16 cellular contexts compared by ENCODE assay signal in the genomic region with DNA sequence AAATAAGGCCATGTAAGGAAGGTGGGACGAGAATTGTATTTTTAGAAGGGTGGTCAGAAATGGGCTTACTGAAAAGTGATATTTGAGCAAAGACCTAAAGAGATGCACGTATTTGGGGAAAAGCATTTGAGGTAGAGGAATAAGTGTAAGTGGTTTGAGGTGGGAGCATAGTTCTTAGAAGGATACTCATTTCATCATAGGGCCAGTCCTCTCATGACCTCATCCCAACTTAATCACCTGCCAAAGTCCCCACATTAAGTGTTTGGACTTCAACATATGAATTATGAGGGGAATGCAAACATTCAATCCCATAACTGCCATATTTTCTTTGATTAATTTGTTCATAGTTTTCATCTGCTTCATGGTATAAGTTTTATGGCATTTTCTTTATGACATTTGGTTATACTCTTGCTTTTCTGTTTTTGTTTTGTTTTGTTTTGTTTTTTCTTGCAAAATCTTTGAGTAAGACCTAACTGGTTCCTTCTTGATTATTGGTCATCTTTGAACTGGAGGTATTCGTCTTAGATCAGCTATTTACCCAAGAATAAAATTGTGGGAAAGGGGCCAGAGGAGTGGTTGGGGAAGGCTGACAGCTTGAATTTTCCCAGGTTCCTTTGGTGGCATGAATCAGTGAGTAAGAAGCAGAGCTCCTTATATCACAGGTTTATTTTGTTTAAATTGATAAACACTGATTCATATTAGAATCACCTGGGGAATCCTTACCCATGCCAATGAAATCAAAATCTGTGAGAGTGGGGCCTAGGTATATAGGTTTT. TPM values are rescaled to one million over a fixed set of nuclear protein-coding genes. Genes with fewer than 3 reads are reported as not detected.
A peak's percentile ranks its signal among the peaks of the same experiment; 100 is the strongest.
DNase-seq lines count a peak whose midpoint lies in the region; ATAC-seq, FAIRE-seq and TF ChIP-seq lines count a peak whose summit lies in the region.
"Had no signal": no experiment of that assay in that cellular context is flagged by ENCODE, and none has a peak within 500 bp of the region (broad histone marks: within the 10 kb centered on the region; RNA-seq: fewer than 3 reads in every experiment).

No MANE protein-coding gene starts in this region.

- H3K36me3 Mint-ChIP-seq in natural killer cell: peaks cover 29% of the 10 kb centered on the region
- peaks cover 22% of the 10 kb centered on the region for H3K36me3 Mint-ChIP-seq in natural killer cell treated with Interleukin-12 subunit alpha and Interleukin-12 subunit beta and Interleukin-15 and Interleukin-18, amount 100 ng/mL, for 72 hours

- FAIRE-seq in endometrium (lab: Jason Lieb, UNC): peak; percentile 78

- H3K4me1 Mint-ChIP-seq in natural killer cell: peaks cover 8% of the 10 kb centered on the region in 2 donors
- H3K4me1 Mint-ChIP-seq in natural killer cell treated with Interleukin-12 subunit alpha and Interleukin-12 subunit beta and Interleukin-15 and Interleukin-18, amount 100 ng/mL, for 72 hours (ENCODE audit: low read depth in 2 of 2): peaks cover 18 to 21% of the 10 kb centered on the region in 2 donors
- H3K4me1 Mint-ChIP-seq: H9 had no signal

- ATAC-seq in natural killer cell (no peak), RWPE2 (ENCODE audit: low read depth) (peak; percentile 54; the same call in 1 of the 3 replicates), right cardiac atrium (no peak), HG03565 (IDR thresholded peaks at IDR 0.05; ENCODE audit: unreplicated experiment) (no peak)
- ATAC-seq in natural killer cell treated with Interleukin-12 subunit alpha and Interleukin-12 subunit beta and Interleukin-15 and Interleukin-18, amount 100 ng/mL, for 72 hours: no peak

- peak overlapping the region; percentile 17 to 35 for H3K27ac Mint-ChIP-seq in natural killer cell
- H3K27ac Mint-ChIP-seq in natural killer cell treated with Interleukin-12 subunit alpha and Interleukin-12 subunit beta and Interleukin-15 and Interleukin-18, amount 100 ng/mL, for 72 hours: peak overlapping the region in 1 of 2 donors; percentile 23

- DNase-seq in natural killer cell: no peak
- no peak for DNase-seq in natural killer cell treated with Interleukin-12 subunit alpha and Interleukin-12 subunit beta and Interleukin-15 and Interleukin-18, amount 100 ng/mL, for 72 hours (ENCODE audit: low spot score)
- DNase-seq in RWPE2 (ENCODE audit: low spot score): no peak
- no peak for DNase-seq in right cardiac atrium
- DNase-seq in activated gamma-delta T cell (lab: John Stamatoyannopoulos, UW): no peak
- no peak for DNase-seq in amygdala (lab: John Stamatoyannopoulos, UW)
- DNase-seq: Caco-2, H9, NCI-H1105 treated with DMSO at 0.1 percent for 48 hours, NCI-H1694 treated with DMSO at 0.1 percent for 48 hours, NCI-H226, NCI-H526, SHP77 treated with DMSO at 0.1 percent for 48 hours had no signal

- no peak overlapping the region for H3K4me3 Mint-ChIP-seq in natural killer cell
- no peak overlapping the region for H3K4me3 Mint-ChIP-seq in natural killer cell treated with Interleukin-12 subunit alpha and Interleukin-12 subunit beta and Interleukin-15 and Interleukin-18, amount 100 ng/mL, for 72 hours
- H3K4me3 Mint-ChIP-seq: H9 had no signal

- no peak for TF ChIP-seq CTCF in natural killer cell (IDR thresholded peaks at IDR 0.05)
- TF ChIP-seq CTCF in RWPE2 (IDR thresholded peaks at IDR 0.05; ENCODE audit: poor library complexity, severe bottlenecking): no peak

- no peaks in the 10 kb centered on the region for H3K27me3 Mint-ChIP-seq in natural killer cell (ENCODE audit: low read depth in 2 of 2)
- no peaks in the 10 kb centered on the region for H3K27me3 Mint-ChIP-seq in natural killer cell treated with Interleukin-12 subunit alpha and Interleukin-12 subunit beta and Interleukin-15 and Interleukin-18, amount 100 ng/mL, for 72 hours

- H3K27ac ChIP-seq in RWPE2 (ENCODE audit: poor library complexity, severe bottlenecking): no peak overlapping the region
- no peak overlapping the region for H3K27ac ChIP-seq in right cardiac atrium (ENCODE audit: low read length)
- H3K27ac ChIP-seq: C4-2B had no signal

- no peaks in the 10 kb centered on the region for H3K9me3 Mint-ChIP-seq in natural killer cell
- no peaks in the 10 kb centered on the region for H3K9me3 Mint-ChIP-seq in natural killer cell treated with Interleukin-12 subunit alpha and Interleukin-12 subunit beta and Interleukin-15 and Interleukin-18, amount 100 ng/mL, for 72 hours
- H3K9me3 Mint-ChIP-seq: H9 had no signal

- no peaks in the 10 kb centered on the region for H3K27me3 ChIP-seq in RWPE2 (ENCODE audit: insufficient read depth, poor library complexity, severe bottlenecking)
- no peaks in the 10 kb centered on the region for H3K27me3 ChIP-seq in right cardiac atrium (ENCODE audit: control insufficient read depth, insufficient read depth)

- no peak overlapping the region for H3K4me3 ChIP-seq in RWPE2 (ENCODE audit: severe bottlenecking)
- no peak overlapping the region for H3K4me3 ChIP-seq in right cardiac atrium (ENCODE audit: low read length)

- 96% methylated on average over 3 of the region's 3 CpGs for WGBS in right cardiac atrium

- intact Hi-C loops in natural killer cell (cut with micrococcal nuclease): no loop called here
- intact Hi-C loops in right cardiac atrium (cut with DNase I): no loop called here

- H3K4me1 ChIP-seq in RWPE2 (ENCODE audit: insufficient read depth, poor library complexity, severe bottlenecking) (no peaks in the 10 kb centered on the region), right cardiac atrium (ENCODE audit: control insufficient read depth, insufficient read depth, low read length) (no peaks in the 10 kb centered on the region)
- H3K4me1 ChIP-seq: Caco-2 had no signal

- H3K36me3 ChIP-seq in RWPE2 (ENCODE audit: low read depth): peaks cover 61% of the 10 kb centered on the region

- no peaks in the 10 kb centered on the region for H3K9me3 ChIP-seq in RWPE2 (ENCODE audit: severe bottlenecking)
- H3K9me3 ChIP-seq in right cardiac atrium (ENCODE audit: control insufficient read depth, low read length): no peaks in the 10 kb centered on the region
- H3K9me3 ChIP-seq: Caco-2 had no signal

RNA-seq across cellular contexts. Expression of gene GNPNAT1, which starts 24.2 kb away (rescaled TPM):
- total RNA-seq in natural killer cell: 1 to 10 TPM; 5.6 to 7.5 (median 7.0) TPM
- 10 to 100 TPM; 25.9 to 31.4 TPM for total RNA-seq in natural killer cell treated with Interleukin-12 subunit alpha and Interleukin-12 subunit beta and Interleukin-15 and Interleukin-18, amount 100 ng/mL, for 72 hours
- total RNA-seq in right cardiac atrium: 10 to 100 TPM in 1 of 4 donors, 1 to 10 TPM in 3; 7.4 to 15.2 (median 8.3) TPM
- 5.0 TPM for polyA plus RNA-seq in right cardiac atrium

RNA-seq across cellular contexts. Expression of gene STYX, which starts 37.3 kb away (rescaled TPM):
- 10 to 100 TPM; 13.3 to 22.9 (median 18.3) TPM for total RNA-seq in natural killer cell
- 10 to 100 TPM; 11.9 to 13.2 TPM for total RNA-seq in natural killer cell treated with Interleukin-12 subunit alpha and Interleukin-12 subunit beta and Interleukin-15 and Interleukin-18, amount 100 ng/mL, for 72 hours
- 10 to 100 TPM; 12.7 to 13.6 (median 12.9) TPM for total RNA-seq in right cardiac atrium
- 6.6 TPM for polyA plus RNA-seq in right cardiac atrium
